27 cellular contexts compared by ENCODE assay signal in the genomic region with DNA sequence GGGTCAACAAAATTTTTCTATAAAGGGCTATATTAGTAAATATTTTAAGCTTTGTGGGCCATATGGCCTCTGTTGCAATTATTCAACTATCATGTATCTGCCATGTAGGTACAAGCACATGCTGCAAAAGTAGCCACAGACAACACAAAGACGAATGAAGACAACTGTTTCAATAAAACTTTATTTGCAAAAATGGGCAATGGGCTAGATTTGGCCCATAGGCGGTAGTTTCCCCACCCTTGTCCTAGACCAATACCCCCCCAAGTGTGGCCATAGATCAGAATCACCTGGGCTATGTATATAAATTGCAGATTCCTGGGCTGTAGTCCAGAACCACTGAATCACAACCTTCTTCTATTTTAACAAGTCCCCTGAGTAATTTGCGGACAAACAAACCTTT.
"Had no signal": no experiment of that assay in that cellular context is flagged by ENCODE, and none has a peak within 500 bp of the region (broad histone marks: within the 10 kb centered on the region; RNA-seq: fewer than 3 reads in every experiment).

No MANE protein-coding gene starts in this region.

- H3K4me1 ChIP-seq: pancreas, psoas muscle, spleen, stomach, thyroid gland, tibial nerve, upper lobe of left lung, vagina had no signal

- FAIRE-seq: pancreas, urothelium cell line had no signal

- H3K4me3 ChIP-seq: pancreas, psoas muscle, skin epidermis, smooth muscle cell, spleen, stomach, thoracic aorta, thyroid gland, tibial nerve, upper lobe of left lung, vagina had no signal

- DNase-seq: naive thymus-derived CD8-positive, alpha-beta T cell; nephron progenitor cell; nucleus accumbens; pancreas; psoas muscle; right cardiac atrium; spleen; stimulated activated CD4-positive, alpha-beta T cell treated with anti-CD3 and anti-CD28 coated beads, Interleukin-12 subunit alpha, Interleukin-12 subunit beta, amount 100 ng/mL, for 4 hours; stimulated activated CD4-positive, alpha-beta T cell treated with anti-CD3 and anti-CD28 coated beads, Interleukin-1b, Interleukin-23, amount 100 ng/mL, for 48 hours; stimulated activated CD4-positive, alpha-beta T cell treated with anti-CD3 and anti-CD28 coated beads, Interleukin-4, amount 100 ng/mL, for 1 hour; stimulated activated CD4-positive, alpha-beta T cell treated with anti-CD3 and anti-CD28 coated beads, Interleukin-4, amount 100 ng/mL, for 4 hours; stimulated activated CD8-positive, alpha-beta memory T cell treated with anti-CD3 and anti-CD28 coated beads, Interleukin-4, amount 100 ng/mL, for 48 hours; stimulated activated naive CD4-positive, alpha-beta T cell treated with Interleukin-2 at 50 U/mL for 16 hours; stomach; thyroid gland; trophoblast cell; upper lobe of left lung had no signal

- H3K9me3 ChIP-seq: neutrophil, thoracic aorta, thyroid gland, upper lobe of left lung, vagina had no signal

- H3K27me3 ChIP-seq: neutrophil, pancreas, spleen, thyroid gland, tibial nerve, upper lobe of left lung, vagina had no signal

- ATAC-seq: naive thymus-derived CD8-positive, alpha-beta T cell; natural killer cell treated with Interleukin-12 subunit alpha and Interleukin-12 subunit beta and Interleukin-15 and Interleukin-18, amount 100 ng/mL, for 72 hours; pancreas; psoas muscle; right cardiac atrium; sciatic nerve; stimulated activated memory B cell treated with anti-CD40 and anti-IgM and Interleukin-4, amounts not matched to agents 10 μg/mL and 1 μg/mL and 100 μg/mL, for 72 hours had no signal

- H3K4me2 ChIP-seq: smooth muscle cell had no signal

- H3K36me3 ChIP-seq: neutrophil, pancreas, spleen, stomach, thoracic aorta, thyroid gland, tibial nerve, upper lobe of left lung, vagina had no signal

- H3K27ac ChIP-seq: neutrophil, pancreas, psoas muscle, skin epidermis, spleen, stomach, thoracic aorta, thyroid gland, tibial nerve, upper lobe of left lung, vagina had no signal
